12 cellular contexts compared by ENCODE assay signal in the genomic region with DNA sequence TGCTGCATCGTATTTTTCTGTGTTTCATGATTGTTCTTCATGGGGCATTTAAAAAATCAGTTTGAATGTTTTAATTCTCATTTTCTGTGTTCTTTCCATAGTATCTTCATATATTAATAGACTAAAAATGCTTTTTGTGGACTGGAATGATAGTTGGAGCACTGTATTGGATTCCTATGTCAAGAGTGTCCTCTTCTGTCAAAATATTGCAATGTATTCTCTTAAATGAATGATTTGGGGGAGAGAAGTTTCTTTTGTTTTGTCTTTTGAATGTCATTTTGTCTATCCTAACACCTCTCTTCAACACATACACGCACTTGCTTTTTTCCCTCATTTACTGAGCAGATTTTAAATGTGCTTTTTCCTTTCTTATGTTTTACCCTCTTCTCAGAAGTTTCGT. TPM values are rescaled to one million over a fixed set of nuclear protein-coding genes. Genes with fewer than 3 reads are reported as not detected.
A peak's percentile ranks its signal among the peaks of the same experiment; 100 is the strongest.
DNase-seq lines count a peak whose midpoint lies in the region; ATAC-seq and TF ChIP-seq lines count a peak whose summit lies in the region.
"Had no signal": no experiment of that assay in that cellular context is flagged by ENCODE, and none has a peak within 500 bp of the region (broad histone marks: within the 10 kb centered on the region; RNA-seq: fewer than 3 reads in every experiment).

No MANE protein-coding gene starts in this region.

- peaks cover 28% of the 10 kb centered on the region in 2 donors for H3K4me1 Mint-ChIP-seq in natural killer cell

- H3K9ac ChIP-seq in Loucy (ENCODE audit: low read depth, low read length, poor library complexity, severe bottlenecking), result no peak overlapping the region
- H3K9ac ChIP-seq in mesendoderm (ENCODE audit: low read length), result no peak overlapping the region

- TF ChIP-seq CTCF in Loucy (conservative IDR thresholded peaks at IDR 0.05; ENCODE audit: low read length), result peak; percentile 39
- peak; percentile 28 for TF ChIP-seq CTCF in natural killer cell (IDR thresholded peaks at IDR 0.05)

- H3K9me2 ChIP-seq in Loucy (replicated peaks; ENCODE audit: low read depth, low read length), result no peaks in the 10 kb centered on the region

- no peaks in the 10 kb centered on the region for H3K79me1 ChIP-seq in mesendoderm (ENCODE audit: low read length)

- H3K4me3 Mint-ChIP-seq in natural killer cell, result no peak overlapping the region

- no peaks in the 10 kb centered on the region for H3K9me3 Mint-ChIP-seq in natural killer cell

- H2AK5ac ChIP-seq in mesendoderm (ENCODE audit: low read length), result no peak overlapping the region

- no peaks in the 10 kb centered on the region for H4K20me1 ChIP-seq in Loucy (ENCODE audit: insufficient read depth, low read length, poor library complexity, severe bottlenecking)

- H2BK120ac ChIP-seq in mesendoderm (ENCODE audit: low read depth, low read length), result no peak overlapping the region

- H2BK5ac ChIP-seq in mesendoderm (ENCODE audit: low read length), result no peak overlapping the region

- no peaks in the 10 kb centered on the region for H3K9me3 ChIP-seq in Loucy (ENCODE audit: insufficient read depth, low read depth, low read length)
- H3K9me3 ChIP-seq: transverse colon had no signal

- no peaks in the 10 kb centered on the region for H3K36me3 ChIP-seq in Loucy (ENCODE audit: insufficient read depth, low read length)
- H3K36me3 ChIP-seq in mesendoderm (ENCODE audit: control insufficient read depth, insufficient read depth, low read length), result no peaks in the 10 kb centered on the region
- H3K36me3 ChIP-seq: transverse colon had no signal

- no peak overlapping the region for H3K27ac Mint-ChIP-seq in natural killer cell

- WGBS in mesendoderm (ENCODE audit: extremely low coverage, insufficient coverage, low lambda C conversion rate), result no CpG with 5 or more reads among the region's 3 CpGs

- H4K8ac ChIP-seq in mesendoderm (ENCODE audit: low read depth, low read length), result no peak overlapping the region

- no peaks in the 10 kb centered on the region for H3K79me2 ChIP-seq in Loucy (ENCODE audit: insufficient read depth, low read length)
- no peaks in the 10 kb centered on the region for H3K79me2 ChIP-seq in mesendoderm (ENCODE audit: control insufficient read depth, insufficient read depth, low read length)

- peak overlapping the region; percentile 52; the same call in 1 of the 2 replicates for H2AFZ ChIP-seq in Loucy (ENCODE audit: low read length)

- intact Hi-C loops in natural killer cell (cut with micrococcal nuclease), result loop anchor here (1.0 kb wide), 1 partner anchor 348 kb away; no protein-coding TSS in a partner anchor

- peaks cover 0 to under 1% of the 10 kb centered on the region in 2 donors for H3K27me3 Mint-ChIP-seq in natural killer cell (ENCODE audit: low read depth in 2 of 2)

- H4K5ac ChIP-seq in mesendoderm (ENCODE audit: low read length), result no peak overlapping the region

- H2BK15ac ChIP-seq in mesendoderm (replicated peaks; ENCODE audit: low read depth), result no peak overlapping the region

- no peak overlapping the region for H3K18ac ChIP-seq in mesendoderm (ENCODE audit: low read length)

- no peaks in the 10 kb centered on the region for H3K36me3 Mint-ChIP-seq in natural killer cell

- H3K23ac ChIP-seq in mesendoderm (ENCODE audit: low read length), result no peak overlapping the region

- H3K4me2 ChIP-seq in Loucy (ENCODE audit: low read depth, low read length, poor library complexity, severe bottlenecking), result no peak overlapping the region
- H3K4me2 ChIP-seq in mesendoderm (ENCODE audit: low read length), result no peak overlapping the region

- H3K4ac ChIP-seq in mesendoderm (ENCODE audit: low read depth, low read length), result no peak overlapping the region

- DNase-seq in GM03348 (ENCODE audit: low spot score) (peak; percentile 3), brain pericyte (ENCODE audit: low read depth, low spot score) (peak; percentile 1), natural killer cell (no peak), amygdala (lab: John Stamatoyannopoulos, UW) (no peak), NK-92 (lab: John Stamatoyannopoulos, UW; ENCODE audit: unreplicated experiment) (no peak), mesendoderm (no peak)
- DNase-seq in stimulated activated CD4-positive, alpha-beta T cell treated with anti-CD3 and anti-CD28 coated beads, Interleukin-4, amount 100 ng/mL, for 4 hours, result no peak
- DNase-seq: anterior cingulate cortex, islet precursor cell, NCI-H187 treated with DMSO at 0.1 percent for 48 hours, transverse colon had no signal

- H3K27me3 ChIP-seq in Loucy (ENCODE audit: insufficient read depth, low read length, poor library complexity, severe bottlenecking) (no peaks in the 10 kb centered on the region), mesendoderm (ENCODE audit: insufficient read depth, low read length, poor library complexity) (no peaks in the 10 kb centered on the region)
- H3K27me3 ChIP-seq: transverse colon had no signal

- H3K4me3 ChIP-seq in Loucy (ENCODE audit: low read length, poor library complexity, severe bottlenecking) (no peak overlapping the region), mesendoderm (ENCODE audit: low read length) (no peak overlapping the region)
- H3K4me3 ChIP-seq: transverse colon had no signal

- no peak overlapping the region for H3K56ac ChIP-seq in mesendoderm (ENCODE audit: low read length)

- H3K27ac ChIP-seq in mesendoderm (ENCODE audit: low read depth, low read length), result no peak overlapping the region
- H3K27ac ChIP-seq: transverse colon had no signal

- no peaks in the 10 kb centered on the region for H3F3A ChIP-seq in Loucy (ENCODE audit: low read depth)

- H3K4me1 ChIP-seq in Loucy (ENCODE audit: insufficient read depth, low read length, poor library complexity, severe bottlenecking) (no peaks in the 10 kb centered on the region), mesendoderm (ENCODE audit: control insufficient read depth, low read depth, low read length) (no peaks in the 10 kb centered on the region)
- H3K4me1 ChIP-seq: transverse colon had no signal

- ATAC-seq in natural killer cell, result no peak

RNA-seq across cellular contexts. Expression of a gene that starts 4.7 kb away (rescaled TPM):
- total RNA-seq in natural killer cell, result under 1 TPM in 1 of 3 donors, not detected in 2; 0.88 TPM
- 4.5 TPM for polyA plus RNA-seq in mesendoderm (2013, experiment 1 of 2)
- 4.9 TPM for polyA plus RNA-seq in mesendoderm (2013, experiment 2 of 2)

RNA-seq across cellular contexts. Expression of a gene that starts 47.9 kb away (rescaled TPM):
- 100 to 1,000 TPM in 1 of 3 donors, 10 to 100 TPM in 2; 30.0 to 180 (median 83.1) TPM for total RNA-seq in natural killer cell
- 0.04 TPM for polyA plus RNA-seq in mesendoderm (2013, experiment 1 of 2)
- not detected for polyA plus RNA-seq in mesendoderm (2013, experiment 2 of 2)

Comparison
In these comparisons a context has a peak if more than half of its experiments do, and no peak if none do; other contexts are left out.
1. DNase-seq: peak in GM03348 (single experiment) and brain pericyte (single experiment); none in natural killer cell (single experiment), amygdala (0 of 56), NK-92 (single experiment), mesendoderm (single experiment) and stimulated activated CD4-positive, alpha-beta T cell treated with anti-CD3 and anti-CD28 coated beads, Interleukin-4, amount 100 ng/mL, for 4 hours (0 of 2).